ENCODE assay signal across 33 cellular contexts in the genomic region with DNA sequence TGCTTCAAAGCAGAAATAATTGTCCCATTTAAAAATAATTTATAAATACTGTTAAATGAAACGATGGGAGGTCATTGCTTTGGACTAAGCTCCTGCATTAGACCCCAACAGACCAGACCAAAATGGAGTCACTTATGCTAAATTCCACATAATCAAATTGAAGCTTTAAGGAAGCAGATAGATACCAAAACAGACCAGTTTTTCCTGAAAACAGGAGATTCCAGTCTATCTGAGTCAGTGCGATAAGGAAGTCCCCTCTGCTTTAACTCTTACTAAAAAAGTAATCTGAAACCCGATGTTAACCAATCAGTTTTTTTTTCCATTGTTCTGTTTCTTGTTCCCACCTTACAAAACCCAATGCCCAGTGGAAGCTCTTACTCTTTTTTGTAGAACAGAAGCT. TPM values are rescaled to one million over a fixed set of nuclear protein-coding genes. Genes with fewer than 3 reads are reported as not detected.
DNase-seq lines count a peak whose midpoint lies in the region; ATAC-seq, FAIRE-seq and TF ChIP-seq lines count a peak whose summit lies in the region.
"Had no signal": no experiment of that assay in that cellular context is flagged by ENCODE, and none has a peak within 500 bp of the region (broad histone marks: within the 10 kb centered on the region; RNA-seq: fewer than 3 reads in every experiment).

No MANE protein-coding gene starts in this region.

- no TSS peak for BruUV-seq in PC-3 (replicated peaks; lab: Mats Ljungman, UMichigan)

- no peak for TF ChIP-seq POLR2A in A549 (IDR thresholded peaks at IDR 0.05; ENCODE audit: low read length)

- CTCF ChIA-PET in A549 (lab: Yijun Ruan, JAX), result interaction anchor here (1.5 kb wide), 1 partner anchor 51 kb away, joined by 8 read pairs; no protein-coding TSS in a partner anchor
- CTCF ChIA-PET in PC-3 (lab: Charles Lee), result no interaction called here

- no peak for TF ChIP-seq RAD21 in A549 (conservative IDR thresholded peaks at IDR 0.05 in 1 of 2, IDR thresholded peaks at IDR 0.05 in 1 of 2)

- H3K9ac ChIP-seq in PC-3 (ENCODE audit: low read length), result no peak overlapping the region

- H3K4me3 ChIP-seq in A549 (no peak overlapping the region), PC-3 (ENCODE audit: low read length) (no peak overlapping the region), bronchial epithelial cell (ENCODE audit: low read depth, low read length) (no peak overlapping the region)
- H3K4me3 ChIP-seq: ascending aorta, esophagus squamous epithelium, gastroesophageal sphincter, GM12878, hepatocyte, suprapubic skin had no signal

- ATAC-seq in A549, result no peak
- ATAC-seq in PC-3, result no peak
- ATAC-seq: gastroesophageal sphincter, GM12878, left cardiac atrium had no signal

- no peaks in the 10 kb centered on the region for H3K9me2 ChIP-seq in PC-3 (replicated peaks; ENCODE audit: low read length)

- no peak for TF ChIP-seq EP300 in A549 (IDR thresholded peaks at IDR 0.05)

- 53% methylated on average over 3 of the region's 3 CpGs for WGBS in A549 (ENCODE audit: missing lambda C conversion rate)

- intact Hi-C loops in PC-3 (cut with micrococcal nuclease), result no loop called here

- H3K36me3 ChIP-seq in PC-3 (ENCODE audit: low read depth, low read length), result no peaks in the 10 kb centered on the region
- no peaks in the 10 kb centered on the region for H3K36me3 ChIP-seq in bronchial epithelial cell (ENCODE audit: control insufficient read depth, insufficient read depth, low read length)
- H3K36me3 ChIP-seq: ascending aorta, esophagus squamous epithelium, gastroesophageal sphincter, suprapubic skin had no signal

- no peaks in the 10 kb centered on the region for H3K79me2 ChIP-seq in PC-3 (ENCODE audit: low read length)
- H3K79me2 ChIP-seq: hepatocyte had no signal

- no peaks in the 10 kb centered on the region for H3F3A ChIP-seq in PC-3 (ENCODE audit: low read length, unreplicated experiment)

- no peaks in the 10 kb centered on the region for H4K20me1 ChIP-seq in PC-3 (ENCODE audit: low read length)

- H3K27ac ChIP-seq in A549 (no peak overlapping the region), PC-3 (ENCODE audit: low read length) (no peak overlapping the region)
- H3K27ac ChIP-seq: ascending aorta, esophagus squamous epithelium, gastroesophageal sphincter, hepatocyte, suprapubic skin had no signal

- no peaks in the 10 kb centered on the region for H3K27me3 ChIP-seq in PC-3 (ENCODE audit: low read length)
- H3K27me3 ChIP-seq in bronchial epithelial cell (ENCODE audit: control insufficient read depth, insufficient read depth, low read length), result no peaks in the 10 kb centered on the region
- H3K27me3 ChIP-seq: ascending aorta, esophagus squamous epithelium, gastroesophageal sphincter, hepatocyte, suprapubic skin had no signal

- no peak overlapping the region for H2AFZ ChIP-seq in PC-3 (ENCODE audit: low read length)
- H2AFZ ChIP-seq: hepatocyte had no signal

- FAIRE-seq in A549 (lab: Jason Lieb, UNC), result no peak
- FAIRE-seq in bronchial epithelial cell (lab: Jason Lieb, UNC), result no peak
- FAIRE-seq: A204.1, D721Med, GM12878, H54 had no signal

- H3K9me3 ChIP-seq in A549 (no peaks in the 10 kb centered on the region), PC-3 (ENCODE audit: low read length) (no peaks in the 10 kb centered on the region)
- H3K9me3 ChIP-seq: ascending aorta, esophagus squamous epithelium, gastroesophageal sphincter, suprapubic skin had no signal

- no peak for TF ChIP-seq CTCF in A549 (IDR thresholded peaks at IDR 0.05)
- TF ChIP-seq CTCF in PC-3 (conservative IDR thresholded peaks at IDR 0.05; ENCODE audit: low read depth, low read length), result no peak
- no peak for TF ChIP-seq CTCF in bronchial epithelial cell (IDR thresholded peaks at IDR 0.05; ENCODE audit: insufficient read depth, low read length, severe bottlenecking)

- POLR2A ChIA-PET in A549 (lab: Yijun Ruan, JAX), result no interaction called here
- POLR2A ChIA-PET in PC-3 (lab: Charles Lee; ENCODE audit: unreplicated experiment), result no interaction called here

- 0 out of 3 replicates have a peak overlapping the region, but pooled peaks have one; percentile 9 for H3K4me2 ChIP-seq in A549
- H3K4me2 ChIP-seq in PC-3 (ENCODE audit: low read length), result no peak overlapping the region
- H3K4me2 ChIP-seq: hepatocyte had no signal

- H3K4me1 ChIP-seq in A549 (no peaks in the 10 kb centered on the region), PC-3 (ENCODE audit: insufficient read depth, low read length) (peaks cover 36% of the 10 kb centered on the region)

- DNase-seq in A549 (ENCODE audit: low read depth in 1 of 2, low spot score in 1 of 2), result no peak
- peak; percentile 47 for DNase-seq in PC-3
- peak; percentile 37 for DNase-seq in bronchial epithelial cell (ENCODE audit: low read depth)
- DNase-seq in kidney tubule cell (ENCODE audit: low spot score), result peak; percentile 10
- no peak for DNase-seq in stimulated activated CD4-positive, alpha-beta T cell treated with anti-CD3 and anti-CD28 coated beads, Interleukin-1b, Interleukin-23, amount 100 ng/mL, for 48 hours
- no peak for DNase-seq in NCI-H187 (lab: John Stamatoyannopoulos, UW)
- no peak for DNase-seq in occipital lobe (lab: John Stamatoyannopoulos, UW)
- DNase-seq in NCI-H748 treated with DMSO at 0.1 percent for 48 hours (lab: John Stamatoyannopoulos, UW), result no peak
- DNase-seq: activated CD4-positive, alpha-beta T cell treated with anti-CD3 and anti-CD28 coated beads for 48 hours; activated effector memory CD4-positive, alpha-beta T cell treated with anti-CD3 and anti-CD28 coated beads, Interleukin-2, amount 50 U/mL, for 16 hours; activated naive CD8-positive, alpha-beta T cell treated with anti-CD3 and anti-CD28 coated beads, Interleukin-2, amount 10 ng/mL, durations not matched to agents 7 days and 5 days; activated T-cell treated with anti-CD3 and anti-CD28 coated beads, Interleukin-2, amount 50 U/mL, for 1 hour; CD4-positive, alpha-beta memory T cell; esophagus squamous epithelium; left cardiac atrium; mammary epithelial cell; NCI-H2029 treated with DMSO at 0.1 percent for 48 hours; NCI-H524 treated with DMSO at 0.1 percent for 48 hours; NK-92 treated with Interleukin-12 subunit alpha and Interleukin-12 subunit beta, amount 100 ng/mL, for 24 hours; SHP77 treated with DMSO at 0.1 percent for 48 hours; stimulated activated naive CD4-positive, alpha-beta T cell treated with Interleukin-2 at 50 U/mL for 16 hours; SW 1271; T1000 had no signal

TF ChIP-seq in A549, 52 proteins besides CTCF, POLR2A, EP300 and RAD21:
- TF ChIP-seq POLR2AphosphoS2 (conservative IDR thresholded peaks at IDR 0.05; ENCODE audit: low read length), result no peak
- no peak for TF ChIP-seq JUN (IDR thresholded peaks at IDR 0.05)
- no peak for TF ChIP-seq KDM5A (IDR thresholded peaks at IDR 0.05)
- no peak for TF ChIP-seq FOSB (CRISPR knock-in tag; IDR thresholded peaks at IDR 0.05)
- TF ChIP-seq RCOR1 (IDR thresholded peaks at IDR 0.05; ENCODE audit: low read depth, low read length), result no peak
- TF ChIP-seq NR3C1 (IDR thresholded peaks at IDR 0.05), result no peak
- TF ChIP-seq CEBPB (IDR thresholded peaks at IDR 0.05), result no peak
- no peak for TF ChIP-seq HDAC2 (IDR thresholded peaks at IDR 0.05)
- TF ChIP-seq GATA3 (IDR thresholded peaks at IDR 0.05; ENCODE audit: borderline replicate concordance), result no peak
- no peak for TF ChIP-seq MAFK (IDR thresholded peaks at IDR 0.05; ENCODE audit: partially characterized antibody)
- TF ChIP-seq SMC3 (IDR thresholded peaks at IDR 0.05), result no peak
- TF ChIP-seq, protein P1, sequence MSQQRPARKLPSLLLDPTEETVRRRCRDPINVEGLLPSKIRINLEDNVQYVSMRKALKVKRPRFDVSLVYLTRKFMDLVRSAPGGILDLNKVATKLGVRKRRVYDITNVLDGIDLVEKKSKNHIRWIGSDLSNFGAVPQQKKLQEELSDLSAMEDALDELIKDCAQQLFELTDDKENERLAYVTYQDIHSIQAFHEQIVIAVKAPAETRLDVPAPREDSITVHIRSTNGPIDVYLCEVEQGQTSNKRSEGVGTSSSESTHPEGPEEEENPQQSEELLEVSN (IDR thresholded peaks at IDR 0.05; ENCODE audit: borderline replicate concordance, low read depth), result no peak
- TF ChIP-seq HMGXB4 (CRISPR knock-in tag; IDR thresholded peaks at IDR 0.05; ENCODE audit: borderline replicate concordance), result no peak
- no peak for TF ChIP-seq RFX5 (IDR thresholded peaks at IDR 0.05)
- TF ChIP-seq ZSCAN20 (CRISPR knock-in tag; IDR thresholded peaks at IDR 0.05), result no peak
- TF ChIP-seq ZNF302 (CRISPR knock-in tag; IDR thresholded peaks at IDR 0.05), result no peak
- TF ChIP-seq ZFP36 (IDR thresholded peaks at IDR 0.05; ENCODE audit: borderline replicate concordance, partially characterized antibody), result no peak

RNA-seq across cellular contexts. Expression of gene DNASE2B, which starts 16.2 kb away (rescaled TPM):
- polyA plus RNA-seq in A549 (2011; rRNA removed) (not detected in 2 replicates), A549 (2017; fragmentation: RNase III; extraction: RNeasy Plus Mini Kit Qiagen cat#74134 plus additional on column Dnase treatment) (not detected in 3 replicates)
- polyA plus RNA-seq in A549 (2012; cell fraction: cytosol; rRNA removed), result not detected in 2 replicates
- polyA plus RNA-seq in A549 (2012; cell fraction: nucleus; rRNA removed), result not detected in 2 replicates
- not detected in 2 replicates for polyA minus RNA-seq in A549 (2011; rRNA and poly(A)+ RNA removed)
- total RNA-seq in PC-3 (2014; rRNA removed) (not detected in 2 replicates), bronchial epithelial cell (not detected in 2 replicates), occipital lobe (0.16 TPM)
- total RNA-seq: activated naive CD8-positive, alpha-beta T cell treated with anti-CD3 and anti-CD28 coated beads, Interleukin-2, amount 10 ng/mL, durations not matched to agents 7 days and 5 days; ascending aorta; CD4-positive, alpha-beta memory T cell; esophagus squamous epithelium; gastroesophageal sphincter; GM12878; hepatocyte; left cardiac atrium; mammary epithelial cell; osteocyte; urinary bladder had no signal
- polyA plus RNA-seq: CD4-positive, alpha-beta memory T cell; GM12878; hepatocyte; mammary epithelial cell; urinary bladder had no signal

Comparison
In these comparisons a context has a peak if more than half of its experiments do, and no peak if none do; other contexts are left out.
1. DNase-seq: peak in PC-3 (single experiment), bronchial epithelial cell (single experiment) and kidney tubule cell (single experiment); none in A549 (0 of 2), stimulated activated CD4-positive, alpha-beta T cell treated with anti-CD3 and anti-CD28 coated beads, Interleukin-1b, Interleukin-23, amount 100 ng/mL, for 48 hours (single experiment), NCI-H187 (0 of 2), occipital lobe (single experiment) and NCI-H748 treated with DMSO at 0.1 percent for 48 hours (single experiment).